In the genomic region with DNA sequence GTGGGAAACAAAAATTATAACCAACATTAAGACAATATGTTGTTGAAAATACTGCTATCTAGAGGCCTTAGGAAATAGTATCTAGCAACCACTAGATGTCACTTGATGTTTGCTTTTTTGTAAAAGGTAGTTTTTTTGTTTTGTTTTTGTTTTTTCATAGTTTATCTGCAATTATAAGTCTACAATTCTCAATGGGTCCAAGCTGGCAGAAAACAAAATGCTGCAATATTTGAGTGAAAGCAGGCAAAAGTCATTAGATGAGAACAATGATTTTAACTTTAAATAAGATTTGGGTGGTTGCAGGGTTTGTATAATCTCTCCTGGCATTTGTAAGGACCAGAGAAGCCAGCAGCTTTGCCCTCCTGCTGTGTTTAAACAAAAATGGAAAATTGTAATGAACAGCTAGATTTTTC, we compare ENCODE assay signal across 8 cellular contexts. TPM values are rescaled to one million over a fixed set of nuclear protein-coding genes. Genes with fewer than 3 reads are reported as not detected.
A peak's percentile ranks its signal among the peaks of the same experiment; 100 is the strongest.
DNase-seq lines count a peak whose midpoint lies in the region; ATAC-seq and TF ChIP-seq lines count a peak whose summit lies in the region.

No MANE protein-coding gene starts in this region.

- H3K79me2 ChIP-seq in OCI-LY1 (ENCODE audit: insufficient read depth, low read length) (no peaks in the 10 kb centered on the region), parathyroid adenoma (no peaks in the 10 kb centered on the region)

- H3K4me2 ChIP-seq in OCI-LY1 (ENCODE audit: low read length) (no peak overlapping the region), parathyroid adenoma (ENCODE audit: low read length) (no peak overlapping the region)

- H3K27me3 ChIP-seq in A673 (replicated peaks; ENCODE audit: insufficient read depth, low read depth, low read length, poor library complexity) (no peaks in the 10 kb centered on the region), OCI-LY1 (ENCODE audit: insufficient read depth, low read length) (no peaks in the 10 kb centered on the region), esophagus muscularis mucosa (no peaks in the 10 kb centered on the region), parathyroid adenoma (ENCODE audit: control insufficient read depth, insufficient read depth, low read length) (no peaks in the 10 kb centered on the region)

- H3K4me1 ChIP-seq in A673 (ENCODE audit: insufficient read depth, low read length, poor library complexity, severe bottlenecking) (peaks cover 30% of the 10 kb centered on the region), OCI-LY1 (ENCODE audit: insufficient read depth, low read length, severe bottlenecking) (peaks cover 3% of the 10 kb centered on the region), esophagus muscularis mucosa (peaks cover 0 to 12% (median 7%) of the 10 kb centered on the region in 4 donors), parathyroid adenoma (no peaks in the 10 kb centered on the region)

- no peaks in the 10 kb centered on the region for H4K20me1 ChIP-seq in OCI-LY1 (ENCODE audit: insufficient read depth, low read length)

- CTCF ChIA-PET in A673 (lab: Charles Lee), result interaction anchor here (0.6 to 0.7 kb wide), 3 partner anchors 118 to 498 kb away, joined by 7 to 9 read pairs (median 8); no protein-coding TSS in a partner anchor

- no peak for TF ChIP-seq EP300 in esophagus muscularis mucosa (IDR thresholded peaks at IDR 0.05)

- POLR2A ChIA-PET in A673 (lab: Charles Lee; ENCODE audit: low non-redundant PET), result no interaction called here

- TF ChIP-seq POLR2A in esophagus muscularis mucosa (IDR thresholded peaks at IDR 0.05; ENCODE audit: low read depth), result no peak

- H3K9me2 ChIP-seq in OCI-LY1 (ENCODE audit: low read depth, low read length), result no peaks in the 10 kb centered on the region

- TF ChIP-seq CTCF in A673 (conservative IDR thresholded peaks at IDR 0.05; ENCODE audit: low read depth, low read length) (peak; percentile 82), OCI-LY1 (IDR thresholded peaks at IDR 0.05; ENCODE audit: low read length) (peak; percentile 55; the same call in 1 of the 2 replicates), esophagus muscularis mucosa (IDR thresholded peaks at IDR 0.05) (peak; percentile 45 to 64 (median 53)), parathyroid adenoma (IDR thresholded peaks at IDR 0.05) (peak; percentile 31)

- H3K4me3 ChIP-seq in A673 (ENCODE audit: low read depth, low read length, poor library complexity, severe bottlenecking) (peak overlapping the region; percentile 14), OCI-LY1 (ENCODE audit: low read depth, low read length, poor library complexity, severe bottlenecking) (no peak overlapping the region), esophagus muscularis mucosa (no peak overlapping the region), parathyroid adenoma (ENCODE audit: low read depth, low read length) (no peak overlapping the region)

- BruUV-seq in A673 (replicated peaks; lab: Mats Ljungman, UMichigan), result no TSS peak

- ATAC-seq in GM18909 (IDR thresholded peaks at IDR 0.05; ENCODE audit: poor library complexity, unreplicated experiment), result peak; percentile 39

- no peak overlapping the region for H3K9ac ChIP-seq in OCI-LY1 (ENCODE audit: low read length)
- H3K9ac ChIP-seq in parathyroid adenoma, result no peak overlapping the region

- H2AFZ ChIP-seq in OCI-LY1 (ENCODE audit: low read length) (no peak overlapping the region), parathyroid adenoma (no peak overlapping the region)

- H3K27ac ChIP-seq in A673 (ENCODE audit: low read depth, low read length, poor library complexity, severe bottlenecking) (peak overlapping the region; percentile 55), OCI-LY1 (ENCODE audit: low read depth, low read length, poor library complexity, severe bottlenecking) (no peak overlapping the region), esophagus muscularis mucosa (replicated peaks in 1 of 4) (peak overlapping the region in 3 of 4 donors; percentile 13 to 45 (median 37)), parathyroid adenoma (no peak overlapping the region)

- H3K9me3 ChIP-seq in A673 (ENCODE audit: low read depth, low read length, poor library complexity, severe bottlenecking) (no peaks in the 10 kb centered on the region), OCI-LY1 (ENCODE audit: low read length) (no peaks in the 10 kb centered on the region), esophagus muscularis mucosa (no peaks in the 10 kb centered on the region), parathyroid adenoma (ENCODE audit: control insufficient read depth, low read length) (no peaks in the 10 kb centered on the region)

- intact Hi-C loops in A673 (cut with micrococcal nuclease; ENCODE audit: unreplicated experiment) (loop anchor here (2.0 to 10.0 kb wide), 6 partner anchors 287 to 1163 kb away; partner anchors contain the start of genes FBN1 and FGF7), esophagus muscularis mucosa (cut with DNase I) (loop anchor here (10.0 kb wide), 1 partner anchor 287 kb away; the partner anchor contains the start of gene FBN1)

- DNase-seq in A673 (ENCODE audit: low spot score), result peak; percentile 68
- DNase-seq in esophagus muscularis mucosa (ENCODE audit: extremely low spot score), result no peak
- DNase-seq in amniotic stem cell (lab: John Stamatoyannopoulos, UW), result no peak
- no peak for DNase-seq in mesenteric fat pad (ENCODE audit: low spot score)
- DNase-seq in UCSD-AML1 (lab: John Stamatoyannopoulos, UW; ENCODE audit: unreplicated experiment), result no peak

- no peaks in the 10 kb centered on the region for H3F3A ChIP-seq in OCI-LY1 (ENCODE audit: insufficient read depth, low read length)

- H3K36me3 ChIP-seq in A673 (ENCODE audit: insufficient read depth, low read length, poor library complexity, severe bottlenecking) (no peaks in the 10 kb centered on the region), OCI-LY1 (ENCODE audit: insufficient read depth, low read length) (no peaks in the 10 kb centered on the region), esophagus muscularis mucosa (no peaks in the 10 kb centered on the region), parathyroid adenoma (ENCODE audit: control insufficient read depth, insufficient read depth, low read length) (no peaks in the 10 kb centered on the region)

RNA-seq across cellular contexts. Expression of gene DUT, which starts 27.0 kb away (rescaled TPM):
- total RNA-seq in A673 (2021) (222 and 224 TPM in 2 replicates), esophagus muscularis mucosa (100 to 1,000 TPM in 1 of 4 donors, 10 to 100 TPM in 3; 82.0 to 121 (median 92.8) TPM), mesenteric fat pad (53.9 TPM)

Comparison
In these comparisons a context has a peak if more than half of its experiments do, and no peak if none do; other contexts are left out.
1. H3K27ac ChIP-seq: peak in A673 (single experiment) and esophagus muscularis mucosa (3 of 4); none in OCI-LY1 (single experiment) and parathyroid adenoma (single experiment).
2. CTCF ChIP-seq: peak in every context shown above with its lines; median percentile 82 in A673; 55 in OCI-LY1; 53 in esophagus muscularis mucosa; 31 in parathyroid adenoma.